Comparison of ENCODE assay signal across 9 cellular contexts in genomic region chr20:44074252-44075151, GRCh38.
A peak's percentile ranks its signal among the peaks of the same experiment; 100 is the strongest.
DNase-seq lines count a peak whose midpoint lies in the region; FAIRE-seq and TF ChIP-seq lines count a peak whose summit lies in the region.
"Had no signal": no experiment of that assay in that cellular context is flagged by ENCODE, and none has a peak within 500 bp of the region (broad histone marks: within the 10 kb centered on the region; RNA-seq: fewer than 3 reads in every experiment).

No MANE protein-coding gene starts in this region.

- CTCF ChIA-PET in SK-N-SH (lab: Yijun Ruan, JAX): interaction anchor here (0.7 to 4.1 kb wide), 15 partner anchors 9 to 325 kb away, joined by 3 to 25 read pairs (median 3); no protein-coding TSS in a partner anchor

- no peak overlapping the region for H3K9ac ChIP-seq in SK-N-SH

- TF ChIP-seq CTCF in SK-N-SH (IDR thresholded peaks at IDR 0.05): 0 out of 2 replicates have a peak, but pooled peaks have one; percentile 6
- TF ChIP-seq CTCF in fibroblast of villous mesenchyme (IDR thresholded peaks at IDR 0.05; ENCODE audit: insufficient read depth, low read depth, low read length): no peak

- H3K4me2 ChIP-seq in SK-N-SH: no peak overlapping the region

- peak in 1 of 2 experiments; percentile 100; a peak in 2 of 4 replicates for TF ChIP-seq EP300 in SK-N-SH (IDR thresholded peaks at IDR 0.05; ENCODE audit: borderline replicate concordance in 1 of 2, low read depth in 1 of 2, low read length in 1 of 2)

- H3K4me1 ChIP-seq in SK-N-SH (ENCODE audit: control insufficient read depth in 1 of 2, insufficient read depth in 2 of 2, low read depth in 1 of 2, low read length in 1 of 2): peaks cover 9 to 31% of the 10 kb centered on the region in 2 experiments; a peak in 2 of 4 replicates
- H3K4me1 ChIP-seq: suprapubic skin had no signal

- H2AFZ ChIP-seq in SK-N-SH (ENCODE audit: low read depth): peak overlapping the region; percentile 27; the same call in 1 of the 2 replicates

- H3K27ac ChIP-seq in SK-N-SH (ENCODE audit: low read depth in 2 of 2, low read length in 1 of 2): peak overlapping the region; percentile 35 to 97; a peak in 3 of 4 replicates
- H3K27ac ChIP-seq: suprapubic skin had no signal

- no peaks in the 10 kb centered on the region for H3K79me2 ChIP-seq in SK-N-SH (ENCODE audit: insufficient read depth)

- no peaks in the 10 kb centered on the region for H3K9me3 ChIP-seq in SK-N-SH
- H3K9me3 ChIP-seq: suprapubic skin had no signal

- 50% methylated on average over 10 of the region's 12 CpGs for WGBS in SK-N-SH (ENCODE audit: low lambda C conversion rate)

- no peaks in the 10 kb centered on the region for H3K27me3 ChIP-seq in SK-N-SH (ENCODE audit: insufficient read depth)

- POLR2A ChIA-PET in SK-N-SH (lab: Yijun Ruan, JAX): interaction anchor here (0.6 to 1.6 kb wide), 3 partner anchors 42 to 62 kb away, joined by 5 to 8 read pairs (median 6); no protein-coding TSS in a partner anchor

- no peak overlapping the region for H3K4me3 ChIP-seq in SK-N-SH (ENCODE audit: low read depth in 2 of 2, low read length in 1 of 2)
- H3K4me3 ChIP-seq in fibroblast of villous mesenchyme (ENCODE audit: low read depth, low read length): no peak overlapping the region
- H3K4me3 ChIP-seq: suprapubic skin had no signal

- no peaks in the 10 kb centered on the region for H3F3A ChIP-seq in SK-N-SH (replicated peaks; ENCODE audit: insufficient read depth)

- TF ChIP-seq RAD21 in SK-N-SH (IDR thresholded peaks at IDR 0.05; ENCODE audit: low read length): peak; percentile 74

- H4K20me1 ChIP-seq in SK-N-SH (ENCODE audit: insufficient read depth): no peaks in the 10 kb centered on the region

- H3K36me3 ChIP-seq in SK-N-SH (replicated peaks in 1 of 2; ENCODE audit: control insufficient read depth in 1 of 2, insufficient read depth in 2 of 2, low read length in 1 of 2): no peaks in the 10 kb centered on the region
- H3K36me3 ChIP-seq: suprapubic skin had no signal

- FAIRE-seq in frontal cortex (lab: Jason Lieb, UNC): no peak

- no peaks in the 10 kb centered on the region for H3K9me2 ChIP-seq in SK-N-SH

- peak; percentile 50 for DNase-seq in activated CD8-positive, alpha-beta memory T cell treated with anti-CD3 and anti-CD28 coated beads, Interleukin-2, amount 50 U/mL, for 48 hours
- DNase-seq in activated CD8-positive, alpha-beta memory T cell treated with anti-CD3 and anti-CD28 coated beads for 24 hours: no peak
- DNase-seq in SK-N-SH (peak; percentile 86), fibroblast of villous mesenchyme (ENCODE audit: low read depth) (peak; percentile 42), superior temporal gyrus (ENCODE audit: extremely low spot score) (peak; percentile 25), frontal cortex (ENCODE audit: low spot score in 2 of 2) (no peak), GF-D8 (lab: John Stamatoyannopoulos, UW) (no peak), Kasumi-1 (lab: John Stamatoyannopoulos, UW) (no peak)

TF ChIP-seq in SK-N-SH, 30 proteins besides CTCF, POLR2A, EP300 and RAD21:
- TF ChIP-seq NFIC (IDR thresholded peaks at IDR 0.05; ENCODE audit: borderline replicate concordance): peak; percentile 36; the same call in 1 of the 2 replicates
- TF ChIP-seq ZBTB33 (IDR thresholded peaks at IDR 0.05; ENCODE audit: borderline replicate concordance, low read depth): no peak
- TF ChIP-seq CHD2 (IDR thresholded peaks at IDR 0.05; ENCODE audit: low read length, partially characterized antibody): peak; percentile 84
- no peak for TF ChIP-seq RXRA (IDR thresholded peaks at IDR 0.05; ENCODE audit: borderline replicate concordance, low read depth)
- peak; percentile 58; the same call in 1 of the 2 replicates for TF ChIP-seq MXI1 (IDR thresholded peaks at IDR 0.05; ENCODE audit: low read depth, low read length)
- 0 out of 2 replicates have a peak, but pooled peaks have one; percentile 46 for TF ChIP-seq SMC3 (IDR thresholded peaks at IDR 0.05; ENCODE audit: low read depth, low read length)
- TF ChIP-seq EZH2phosphoT487 (IDR thresholded peaks at IDR 0.05; ENCODE audit: borderline replicate concordance, low read depth): no peak
- TF ChIP-seq SIN3A (IDR thresholded peaks at IDR 0.05; ENCODE audit: borderline replicate concordance, low read depth, low read length): no peak
- TF ChIP-seq USF2 (IDR thresholded peaks at IDR 0.05; ENCODE audit: borderline replicate concordance, low read depth, low read length): no peak; the same call in 1 of the 2 replicates
- peak; percentile 54; the same call in 1 of the 2 replicates for TF ChIP-seq GATA2 (CRISPR knock-in tag; IDR thresholded peaks at IDR 0.05)
- peak; percentile 90 for TF ChIP-seq NRF1 (IDR thresholded peaks at IDR 0.05; ENCODE audit: low read depth, low read length)
- TF ChIP-seq, protein P1, sequence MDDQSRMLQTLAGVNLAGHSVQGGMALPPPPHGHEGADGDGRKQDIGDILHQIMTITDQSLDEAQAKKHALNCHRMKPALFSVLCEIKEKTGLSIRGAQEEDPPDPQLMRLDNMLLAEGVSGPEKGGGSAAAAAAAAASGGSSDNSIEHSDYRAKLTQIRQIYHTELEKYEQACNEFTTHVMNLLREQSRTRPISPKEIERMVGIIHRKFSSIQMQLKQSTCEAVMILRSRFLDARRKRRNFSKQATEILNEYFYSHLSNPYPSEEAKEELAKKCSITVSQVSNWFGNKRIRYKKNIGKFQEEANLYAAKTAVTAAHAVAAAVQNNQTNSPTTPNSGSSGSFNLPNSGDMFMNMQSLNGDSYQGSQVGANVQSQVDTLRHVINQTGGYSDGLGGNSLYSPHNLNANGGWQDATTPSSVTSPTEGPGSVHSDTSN (IDR thresholded peaks at IDR 0.05): peak; percentile 37
- no peak for TF ChIP-seq ELF1 (IDR thresholded peaks at IDR 0.05)
- peak; percentile 48; the same call in 1 of the 2 replicates for TF ChIP-seq FOSL2 (IDR thresholded peaks at IDR 0.05; ENCODE audit: borderline replicate concordance, low read depth)
- no peak for TF ChIP-seq MEF2A (IDR thresholded peaks at IDR 0.05; ENCODE audit: borderline replicate concordance, low read depth)
- TF ChIP-seq FOXJ3 (CRISPR knock-in tag; IDR thresholded peaks at IDR 0.05): peak; percentile 99
- TF ChIP-seq TEAD4 (IDR thresholded peaks at IDR 0.05; ENCODE audit: borderline replicate concordance, insufficient read depth): no peak
- TF ChIP-seq TCF12 (IDR thresholded peaks at IDR 0.05): peak; percentile 78
- no peak for TF ChIP-seq TAF1 (IDR thresholded peaks at IDR 0.05; ENCODE audit: borderline replicate concordance, low read depth, low read length)
- peak; percentile 74; the same call in 1 of the 2 replicates for TF ChIP-seq POLR2AphosphoS5 (IDR thresholded peaks at IDR 0.05; ENCODE audit: low read depth, low read length)
- peak; percentile 98 for TF ChIP-seq RCOR1 (IDR thresholded peaks at IDR 0.05; ENCODE audit: low read length)
TF ChIP-seq in SK-N-SH: peak in this region for 12.

Comparison
In these comparisons a context has a peak if more than half of its experiments do, and no peak if none do; other contexts are left out.
1. DNase-seq: peak in activated CD8-positive, alpha-beta memory T cell treated with anti-CD3 and anti-CD28 coated beads, Interleukin-2, amount 50 U/mL, for 48 hours (single experiment), SK-N-SH (single experiment), fibroblast of villous mesenchyme (single experiment) and superior temporal gyrus (single experiment); none in activated CD8-positive, alpha-beta memory T cell treated with anti-CD3 and anti-CD28 coated beads for 24 hours (single experiment), frontal cortex (0 of 2), GF-D8 (single experiment) and Kasumi-1 (0 of 2).